Comparison of ENCODE assay signal across 8 cellular contexts in the genomic region with DNA sequence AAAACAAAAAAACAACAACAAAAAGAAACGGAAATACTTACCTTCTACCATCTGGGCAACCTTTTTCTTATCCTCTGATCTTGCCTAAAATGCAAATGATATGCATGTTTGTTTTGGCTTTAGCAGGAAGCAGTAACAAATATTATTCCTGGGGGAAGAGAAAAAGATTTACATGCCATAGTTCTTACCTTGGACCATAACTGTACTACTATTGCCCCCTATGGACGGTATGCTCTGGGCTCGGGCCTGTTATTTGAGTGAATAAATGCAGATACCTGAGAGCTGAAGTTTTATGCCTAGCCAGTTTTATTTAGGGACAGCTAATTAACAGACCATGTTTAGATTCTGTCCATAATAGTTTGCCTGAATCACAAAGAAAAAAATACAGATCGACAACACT. TPM values are rescaled to one million over a fixed set of nuclear protein-coding genes. Genes with fewer than 3 reads are reported as not detected.
DNase-seq lines count a peak whose midpoint lies in the region; ATAC-seq, FAIRE-seq and TF ChIP-seq lines count a peak whose summit lies in the region.

No MANE protein-coding gene starts in this region.

- intact Hi-C loops in dorsolateral prefrontal cortex (cut with DNase I) = loop anchor here in 1 of 2 donors (10.0 kb wide), 1 partner anchor 62 kb away; no protein-coding TSS in a partner anchor

- no peak for DNase-seq in activated naive CD8-positive, alpha-beta T cell treated with anti-CD3 and anti-CD28 coated beads, Interleukin-2, amount 50 U/mL, for 24 hours
- no peak for DNase-seq in activated naive CD8-positive, alpha-beta T cell treated with anti-CD3 and anti-CD28 coated beads for 36 hours
- DNase-seq in NCI-H526 (lab: John Stamatoyannopoulos, UW) (peak; percentile 67 to 69), dorsolateral prefrontal cortex (no peak), NCI-H1930 (lab: John Stamatoyannopoulos, UW) (no peak), HK-2 (ENCODE audit: unreplicated experiment) (no peak), small intestine (no peak)
- DNase-seq in stimulated activated CD4-positive, alpha-beta T cell treated with anti-CD3 and anti-CD28 coated beads, Interleukin-4, amount 100 ng/mL, for 24 hours = peak; percentile 41

- H3K27me3 ChIP-seq in dorsolateral prefrontal cortex (no peaks in the 10 kb centered on the region), small intestine (ENCODE audit: control insufficient read depth in 2 of 2, insufficient read depth in 2 of 2, low read length in 2 of 2) (no peaks in the 10 kb centered on the region)

- TF ChIP-seq CTCF in dorsolateral prefrontal cortex (IDR thresholded peaks at IDR 0.05 in 54 of 56, conservative IDR thresholded peaks at IDR 0.05 in 2 of 56; ENCODE audit: low read depth in 1 of 56, partially characterized antibody in 56 of 56) = peak in 38 of 56 donors; percentile 7 to 55 (median 28)

- H3K27ac ChIP-seq in dorsolateral prefrontal cortex = no peak overlapping the region
- no peak overlapping the region for H3K27ac ChIP-seq in small intestine (ENCODE audit: low read depth in 1 of 2, low read length in 1 of 2)

- H3K4me1 ChIP-seq in small intestine (ENCODE audit: control insufficient read depth in 2 of 2, insufficient read depth in 1 of 2, low read depth in 1 of 2, low read length in 1 of 2) = no peaks in the 10 kb centered on the region

- H3K27ac Mint-ChIP-seq in activated naive CD8-positive, alpha-beta T cell treated with anti-CD3 and anti-CD28 coated beads, Interleukin-2, amount 50 U/mL, for 24 hours = no peak overlapping the region
- H3K27ac Mint-ChIP-seq in activated naive CD8-positive, alpha-beta T cell treated with anti-CD3 and anti-CD28 coated beads for 36 hours = no peak overlapping the region

- no peaks in the 10 kb centered on the region for H3K9me3 ChIP-seq in small intestine (ENCODE audit: control insufficient read depth, low read depth)

- no peak overlapping the region for H3K4me3 Mint-ChIP-seq in activated naive CD8-positive, alpha-beta T cell treated with anti-CD3 and anti-CD28 coated beads, Interleukin-2, amount 50 U/mL, for 24 hours
- H3K4me3 Mint-ChIP-seq in activated naive CD8-positive, alpha-beta T cell treated with anti-CD3 and anti-CD28 coated beads for 36 hours = no peak overlapping the region

- H3K9me3 Mint-ChIP-seq in activated naive CD8-positive, alpha-beta T cell treated with anti-CD3 and anti-CD28 coated beads, Interleukin-2, amount 50 U/mL, for 24 hours = no peaks in the 10 kb centered on the region
- no peaks in the 10 kb centered on the region for H3K9me3 Mint-ChIP-seq in activated naive CD8-positive, alpha-beta T cell treated with anti-CD3 and anti-CD28 coated beads for 36 hours

- FAIRE-seq in small intestine (lab: Jason Lieb, UNC) = no peak

- H3K4me3 ChIP-seq in dorsolateral prefrontal cortex = no peak overlapping the region
- no peak overlapping the region for H3K4me3 ChIP-seq in small intestine (ENCODE audit: low read depth in 1 of 2, low read length in 2 of 2)

- peaks cover 8% of the 10 kb centered on the region for H3K4me1 Mint-ChIP-seq in activated naive CD8-positive, alpha-beta T cell treated with anti-CD3 and anti-CD28 coated beads, Interleukin-2, amount 50 U/mL, for 24 hours
- H3K4me1 Mint-ChIP-seq in activated naive CD8-positive, alpha-beta T cell treated with anti-CD3 and anti-CD28 coated beads for 36 hours = peaks cover 4% of the 10 kb centered on the region

- H3K36me3 Mint-ChIP-seq in activated naive CD8-positive, alpha-beta T cell treated with anti-CD3 and anti-CD28 coated beads, Interleukin-2, amount 50 U/mL, for 24 hours (ENCODE audit: low read depth) = no peaks in the 10 kb centered on the region
- H3K36me3 Mint-ChIP-seq in activated naive CD8-positive, alpha-beta T cell treated with anti-CD3 and anti-CD28 coated beads for 36 hours = peaks cover 2% of the 10 kb centered on the region

- H3K36me3 ChIP-seq in small intestine (ENCODE audit: control insufficient read depth in 2 of 2, insufficient read depth in 2 of 2, low read length in 2 of 2) = no peaks in the 10 kb centered on the region

- peak; percentile 61 for ATAC-seq in activated naive CD8-positive, alpha-beta T cell treated with anti-CD3 and anti-CD28 coated beads, Interleukin-2, amount 50 U/mL, for 24 hours

- 86 to 93% (median 90%) methylated on average over 4 of the region's 4 CpGs for WGBS in small intestine, 3 donors

- no peaks in the 10 kb centered on the region for H3K27me3 Mint-ChIP-seq in activated naive CD8-positive, alpha-beta T cell treated with anti-CD3 and anti-CD28 coated beads, Interleukin-2, amount 50 U/mL, for 24 hours
- H3K27me3 Mint-ChIP-seq in activated naive CD8-positive, alpha-beta T cell treated with anti-CD3 and anti-CD28 coated beads for 36 hours = no peaks in the 10 kb centered on the region

RNA-seq across cellular contexts. Expression of a gene that starts 12.6 kb away (rescaled TPM):
- total RNA-seq in activated naive CD8-positive, alpha-beta T cell treated with anti-CD3 and anti-CD28 coated beads for 36 hours = 1 to 10 TPM; 6.2 to 7.7 TPM
- total RNA-seq in dorsolateral prefrontal cortex = 10 to 100 TPM in 53 of 120 experiments, 1 to 10 TPM in 67; 4.8 to 16.1 (median 9.5) TPM
- 10 to 100 TPM in 2 of 3 donors, 1 to 10 TPM in 1; 7.8 to 21.5 (median 12.1) TPM for polyA plus RNA-seq in small intestine

RNA-seq across cellular contexts. Expression of a gene that starts 37.4 kb away (rescaled TPM):
- not detected for total RNA-seq in activated naive CD8-positive, alpha-beta T cell treated with anti-CD3 and anti-CD28 coated beads for 36 hours
- under 1 TPM in 111 of 120 experiments, not detected in 9; 0.09 to 0.90 (median 0.29) TPM for total RNA-seq in dorsolateral prefrontal cortex
- under 1 TPM in 1 of 3 donors, not detected in 2; 0.25 TPM for polyA plus RNA-seq in small intestine

Comparison
In these comparisons a context has a peak if more than half of its experiments do, and no peak if none do; other contexts are left out.
1. DNase-seq: peak in NCI-H526 (2 of 2) and stimulated activated CD4-positive, alpha-beta T cell treated with anti-CD3 and anti-CD28 coated beads, Interleukin-4, amount 100 ng/mL, for 24 hours (single experiment); none in activated naive CD8-positive, alpha-beta T cell treated with anti-CD3 and anti-CD28 coated beads, Interleukin-2, amount 50 U/mL, for 24 hours (single experiment), activated naive CD8-positive, alpha-beta T cell treated with anti-CD3 and anti-CD28 coated beads for 36 hours (single experiment), dorsolateral prefrontal cortex (0 of 10), NCI-H1930 (0 of 2), HK-2 (single experiment) and small intestine (single experiment).